ENCODE assay signal across 30 cellular contexts in the genomic region with DNA sequence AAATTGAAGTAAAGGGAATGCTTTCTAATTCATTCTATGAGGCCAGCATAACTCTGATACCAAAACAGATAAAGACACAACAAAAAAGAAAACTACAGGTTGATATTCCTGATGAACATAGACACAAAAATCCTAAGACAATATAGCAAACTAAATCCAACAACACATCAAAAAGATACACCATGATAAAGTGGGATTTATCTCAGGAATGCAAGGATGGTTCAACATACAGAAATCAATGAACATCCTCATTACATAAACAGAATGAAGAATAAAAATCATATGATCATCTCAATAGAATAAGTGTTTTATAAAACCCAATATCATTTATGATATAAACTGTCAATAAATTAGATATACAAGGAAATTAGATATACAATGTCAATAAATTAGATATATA.
"Had no signal": no experiment of that assay in that cellular context is flagged by ENCODE, and none has a peak within 500 bp of the region (broad histone marks: within the 10 kb centered on the region; RNA-seq: fewer than 3 reads in every experiment).

No MANE protein-coding gene starts in this region.

- H3K9me3 ChIP-seq: neutrophil, thoracic aorta had no signal

- ATAC-seq: left colon; left lung; lower lobe of right lung; natural killer cell; sciatic nerve; stimulated activated naive B cell treated with anti-CD40 and anti-IgM and Interleukin-4, amounts not matched to agents 10 μg/mL and 1 μg/mL and 100 μg/mL, for 72 hours; stimulated activated naive CD8-positive, alpha-beta T cell treated with anti-CD3 and anti-CD28 coated beads, Interleukin-15, Interleukin-2, amounts not matched to agents 100 U/mL and 50 U/mL, for 24 hours; upper lobe of right lung had no signal

- H3K4me1 ChIP-seq: left lung, lower lobe of right lung, neural progenitor cell, right atrium auricular region, suprapubic skin, tibial artery, upper lobe of right lung had no signal

- H3K4me3 ChIP-seq: left lung, lower lobe of right lung, neural progenitor cell, right atrium auricular region, skin epidermis, suprapubic skin, thoracic aorta, tibial artery, upper lobe of right lung had no signal

- FAIRE-seq: islet of Langerhans, urothelium cell line had no signal

- H3K36me3 ChIP-seq: left lung, lower lobe of right lung, neural progenitor cell, neutrophil, right atrium auricular region, suprapubic skin, thoracic aorta, tibial artery, upper lobe of right lung had no signal

- H3K27me3 ChIP-seq: left lung, neural progenitor cell, neutrophil, right atrium auricular region, suprapubic skin, tibial artery, upper lobe of right lung had no signal

- H3K27ac ChIP-seq: left lung, lower lobe of right lung, neural progenitor cell, neutrophil, right atrium auricular region, skin epidermis, suprapubic skin, thoracic aorta, tibial artery, upper lobe of right lung had no signal

- DNase-seq: hypothalamus; immature natural killer cell; kidney; left colon; left lung; lower lobe of right lung; mammary epithelial cell; mesenchymal stem cell; naive B cell; natural killer cell; nephron progenitor cell; occipital lobe; stimulated activated CD4-positive, alpha-beta T cell treated with anti-CD3 and anti-CD28 coated beads, Interleukin-12 subunit alpha, Interleukin-12 subunit beta, amount 100 ng/mL, for 4 hours; stimulated activated CD4-positive, alpha-beta T cell treated with anti-CD3 and anti-CD28 coated beads, Interleukin-15, amount 100 ng/mL, for 24 hours; stimulated activated CD4-positive, alpha-beta T cell treated with anti-CD3 and anti-CD28 coated beads, Interleukin-2, amount 100 ng/mL, for 24 hours; stimulated activated CD4-positive, alpha-beta T cell treated with anti-CD3 and anti-CD28 coated beads, Interleukin-4, amount 100 ng/mL, for 1 hour; stimulated activated naive B cell treated with anti-CD40 and anti-IgM and Interleukin-4, amounts not matched to agents 10 μg/mL and 1 μg/mL and 100 μg/mL, for 72 hours; stimulated activated naive CD8-positive, alpha-beta T cell treated with anti-CD3 and anti-CD28 coated beads, Interleukin-15, Interleukin-2, amounts not matched to agents 100 U/mL and 50 U/mL, for 24 hours; tibial artery; trophoblast cell; upper lobe of right lung had no signal
